Comparison of ENCODE assay signal across 32 cellular contexts in genomic region chr2:118349365-118349764, GRCh38.
"Had no signal": no experiment of that assay in that cellular context is flagged by ENCODE, and none has a peak within 500 bp of the region (broad histone marks: within the 10 kb centered on the region; RNA-seq: fewer than 3 reads in every experiment).

No MANE protein-coding gene starts in this region.

- H3K36me3 ChIP-seq: MG63 had no signal

- DNase-seq: Karpas-422, Kasumi-1, MG63, MM.1S, MV-4-11, NCI-H1048, NCI-H1092, NCI-H1092 treated with DMSO at 0.1 percent for 48 hours, NCI-H1105, NCI-H1417 treated with DMSO at 0.1 percent for 48 hours, NCI-H1436, NCI-H1436 treated with DMSO at 0.1 percent for 48 hours, NCI-H146, NCI-H1694, NCI-H1694 treated with DMSO at 0.1 percent for 48 hours, NCI-H187, NCI-H187 treated with DMSO at 0.1 percent for 48 hours, NCI-H1930, NCI-H2029, NCI-H2029 treated with DMSO at 0.1 percent for 48 hours, NCI-H2081, NCI-H2081 treated with DMSO at 0.1 percent for 48 hours, NCI-H2107, NCI-H2171, NCI-H2171 treated with DMSO at 0.1 percent for 48 hours, NCI-H2227 treated with DMSO at 0.1 percent for 48 hours, NCI-H226, NCI-H345, NCI-H446, NCI-H446 treated with DMSO at 0.1 percent for 48 hours, NCI-H510A, NCI-H510A treated with DMSO at 0.1 percent for 48 hours had no signal

- H3K4me3 ChIP-seq: MG63 had no signal

- H3K27me3 ChIP-seq: MG63 had no signal

- H3K9me3 ChIP-seq: MG63 had no signal
